In genomic region chr5:78339591-78340450, GRCh38 we compare ENCODE assay signal across 1 cellular context.
TF ChIP-seq lines count a peak whose summit lies in the region.

No MANE protein-coding gene starts in this region.

TF ChIP-seq in K562, 482 proteins besides CTCF, POLR2A, EP300 and RAD21:
- TF ChIP-seq RBBP5 (IDR thresholded peaks at IDR 0.05; ENCODE audit: borderline replicate concordance, insufficient read depth, low read length, poor library complexity, severe bottlenecking): no peak
- no peak for TF ChIP-seq ZNF184 (CRISPR knock-in tag; IDR thresholded peaks at IDR 0.05)
- no peak for TF ChIP-seq SRF (CRISPR knock-in tag; IDR thresholded peaks at IDR 0.05)
- no peak for TF ChIP-seq CHAMP1 (IDR thresholded peaks at IDR 0.05)
- no peak for TF ChIP-seq CHD2 (IDR thresholded peaks at IDR 0.05; ENCODE audit: low read depth, low read length)
- TF ChIP-seq JUNB (CRISPR knock-in tag; conservative IDR thresholded peaks at IDR 0.05): no peak
- no peak for TF ChIP-seq ZNF780A (CRISPR knock-in tag; IDR thresholded peaks at IDR 0.05)
- TF ChIP-seq NFIC (IDR thresholded peaks at IDR 0.05): no peak
- TF ChIP-seq RBM17 (IDR thresholded peaks at IDR 0.05; ENCODE audit: borderline replicate concordance, low read depth, low read length): no peak
- no peak for TF ChIP-seq SMARCA5 (IDR thresholded peaks at IDR 0.05)
- no peak for TF ChIP-seq ZNF217 (CRISPR knock-in tag; IDR thresholded peaks at IDR 0.05)
- TF ChIP-seq ZNF140 (CRISPR knock-in tag; IDR thresholded peaks at IDR 0.05): no peak
- TF ChIP-seq ZNF134 (CRISPR knock-in tag; conservative IDR thresholded peaks at IDR 0.05): no peak
- no peak for TF ChIP-seq NCOA4 (IDR thresholded peaks at IDR 0.05; ENCODE audit: partially characterized antibody)
- TF ChIP-seq NR0B1 (IDR thresholded peaks at IDR 0.05; ENCODE audit: partially characterized antibody): no peak
- no peak for TF ChIP-seq ZNF740 (CRISPR knock-in tag; IDR thresholded peaks at IDR 0.05)
- no peak for TF ChIP-seq ZNF740 (tag; IDR thresholded peaks at IDR 0.05)
